1 cellular context compared by ENCODE assay signal in genomic region chr19:1942934-1943555, GRCh38.
TF ChIP-seq lines count a peak whose summit lies in the region.

No MANE protein-coding gene starts in this region.

TF ChIP-seq in HCT116, 20 proteins besides CTCF, POLR2A, EP300 and RAD21 (continued from another document):
- TF ChIP-seq REST (IDR thresholded peaks at IDR 0.05; ENCODE audit: low read depth): no peak
